ENCODE assay signal across 28 cellular contexts in genomic region chr6:154301086-154301625, GRCh38. TPM values are rescaled to one million over a fixed set of nuclear protein-coding genes. Genes with fewer than 3 reads are reported as not detected.
DNase-seq lines count a peak whose midpoint lies in the region; TF ChIP-seq lines count a peak whose summit lies in the region.
"Had no signal": no experiment of that assay in that cellular context is flagged by ENCODE, and none has a peak within 500 bp of the region (broad histone marks: within the 10 kb centered on the region; RNA-seq: fewer than 3 reads in every experiment).

No MANE protein-coding gene starts in this region.

- no peaks in the 10 kb centered on the region for H3K9me3 ChIP-seq in mesenchymal stem cell (ENCODE audit: control insufficient read depth, low read length)
- H3K9me3 ChIP-seq: heart left ventricle, ovary had no signal

- DNase-seq in A172 (ENCODE audit: low spot score) (peak; percentile 11), EL (peak; percentile 67), amniotic epithelial cell (ENCODE audit: low read depth) (peak; percentile 56), mesenchymal stem cell (peak; percentile 32), dorsolateral prefrontal cortex (no peak), NCI-H1417 (lab: John Stamatoyannopoulos, UW) (no peak), medulla oblongata (ENCODE audit: extremely low spot score) (no peak), head of caudate nucleus (no peak)
- DNase-seq: activated CD4-positive, alpha-beta T cell treated with anti-CD3 and anti-CD28 coated beads, Interleukin-2, amount 50 U/mL, for 1 hour; activated effector memory CD4-positive, alpha-beta T cell treated with Interleukin-2 at 50 U/mL for 16 hours; activated naive CD8-positive, alpha-beta T cell treated with anti-CD3 and anti-CD28 coated beads for 36 hours; activated T-cell treated with anti-CD3 and anti-CD28 coated beads, Interleukin-2, amount 50 U/mL, for 1 hour; aorta; caudate nucleus; DMS 273 treated with DMSO at 0.1 percent for 48 hours; effector memory CD8-positive, alpha-beta T cell; foreskin keratinocyte; H9; heart left ventricle; NCI-H1092; NCI-H1694 treated with DMSO at 0.1 percent for 48 hours; NCI-H446 treated with DMSO at 0.1 percent for 48 hours; NCI-H774; ovary; stimulated activated CD4-positive, alpha-beta T cell treated with anti-CD3 and anti-CD28 coated beads, Interleukin-1b, Interleukin-23, amount 100 ng/mL, for 48 hours; stimulated activated naive CD4-positive, alpha-beta T cell treated with Interleukin-2 at 50 U/mL for 16 hours had no signal

- no peak overlapping the region for H3K23ac ChIP-seq in mesenchymal stem cell (ENCODE audit: low read length in 2 of 2)

- H2BK5ac ChIP-seq in mesenchymal stem cell (ENCODE audit: low read depth, low read length, poor library complexity, severe bottlenecking): no peak overlapping the region

- H3K36me3 ChIP-seq in mesenchymal stem cell (ENCODE audit: control insufficient read depth in 1 of 2, insufficient read depth in 2 of 2, low read depth in 1 of 2, low read length in 2 of 2): no peaks in the 10 kb centered on the region
- H3K36me3 ChIP-seq: heart left ventricle, ovary had no signal

- H3K27me3 ChIP-seq in mesenchymal stem cell (ENCODE audit: control insufficient read depth in 1 of 2, insufficient read depth in 1 of 2, low read length in 2 of 2) (no peaks in the 10 kb centered on the region), dorsolateral prefrontal cortex (no peaks in the 10 kb centered on the region)
- H3K27me3 ChIP-seq: foreskin keratinocyte, heart left ventricle, ovary had no signal

- no peak overlapping the region for H3K14ac ChIP-seq in mesenchymal stem cell (ENCODE audit: low read length in 2 of 2)

- no peak overlapping the region for H2AK5ac ChIP-seq in mesenchymal stem cell (ENCODE audit: low read length, severe bottlenecking)

- H3K27ac ChIP-seq in mesenchymal stem cell (ENCODE audit: low read length, poor library complexity, severe bottlenecking) (peak overlapping the region; percentile 19), dorsolateral prefrontal cortex (no peak overlapping the region)
- H3K27ac ChIP-seq: coronary artery, foreskin keratinocyte, ovary had no signal

- H4K91ac ChIP-seq in mesenchymal stem cell (ENCODE audit: low read length): peak overlapping the region; percentile 75

- H3K18ac ChIP-seq in mesenchymal stem cell (ENCODE audit: low read depth in 1 of 2, low read length in 2 of 2): peak overlapping the region; percentile 6 to 70

- peaks cover 14% of the 10 kb centered on the region for H3K4me1 ChIP-seq in mesenchymal stem cell (ENCODE audit: control insufficient read depth, insufficient read depth, low read depth, low read length)

- no peak overlapping the region for H3K4me3 ChIP-seq in mesenchymal stem cell (ENCODE audit: insufficient read depth in 1 of 2, low read depth in 1 of 2, low read length in 2 of 2)
- H3K4me3 ChIP-seq in dorsolateral prefrontal cortex: no peak overlapping the region
- H3K4me3 ChIP-seq: coronary artery, heart left ventricle, ovary had no signal

- H2BK12ac ChIP-seq in mesenchymal stem cell (ENCODE audit: low read length in 2 of 2): peak overlapping the region; percentile 66 to 87

- WGBS in mesenchymal stem cell: 48% methylated on average over 3 of the region's 7 CpGs

- H3K4ac ChIP-seq in mesenchymal stem cell (ENCODE audit: low read depth in 1 of 2, low read length in 2 of 2): peak overlapping the region in 1 of 2 experiments; percentile 17

- TF ChIP-seq CTCF in dorsolateral prefrontal cortex (IDR thresholded peaks at IDR 0.05 in 54 of 56, conservative IDR thresholded peaks at IDR 0.05 in 2 of 56; ENCODE audit: low read depth in 1 of 56, partially characterized antibody in 56 of 56): no peak

- H3K79me1 ChIP-seq in mesenchymal stem cell (replicated peaks; ENCODE audit: low read length, poor library complexity, severe bottlenecking): no peaks in the 10 kb centered on the region

- H4K8ac ChIP-seq in mesenchymal stem cell (ENCODE audit: low read length): no peak overlapping the region

- no peak overlapping the region for H2AFZ ChIP-seq in mesenchymal stem cell (ENCODE audit: low read depth, low read length)

- no peak overlapping the region for H2BK15ac ChIP-seq in mesenchymal stem cell (ENCODE audit: low read depth, poor library complexity, severe bottlenecking)

- no peak overlapping the region for H3K9ac ChIP-seq in mesenchymal stem cell (ENCODE audit: low read length)

- peak overlapping the region; percentile 27 for H2BK120ac ChIP-seq in mesenchymal stem cell (ENCODE audit: low read depth, low read length)

- intact Hi-C loops in dorsolateral prefrontal cortex (cut with DNase I): no loop called here
- intact Hi-C loops in head of caudate nucleus (cut with DNase I): no loop called here

- no peak overlapping the region for H3K4me2 ChIP-seq in mesenchymal stem cell (ENCODE audit: low read length, poor library complexity, severe bottlenecking)

RNA-seq across cellular contexts. Expression of gene IPCEF1, which starts 55.4 kb away (rescaled TPM):
- 0.17 and 0.47 TPM in 2 replicates for total RNA-seq in A172 (2014; rRNA removed; shearing (Covaris generic))
- 0.04 TPM for polyA plus RNA-seq in mesenchymal stem cell (2013, experiment 1 of 2)
- 0.07 TPM for polyA plus RNA-seq in mesenchymal stem cell (2013, experiment 2 of 2)
- 100 to 1,000 TPM in 83 of 120 experiments, 10 to 100 TPM in 37; 28.7 to 205 (median 114) TPM for total RNA-seq in dorsolateral prefrontal cortex
- total RNA-seq: foreskin keratinocyte, G401 had no signal
- polyA plus RNA-seq: foreskin keratinocyte had no signal

Comparison
In these comparisons a context has a peak if more than half of its experiments do, and no peak if none do; other contexts are left out.
1. DNase-seq: peak in A172 (single experiment), EL (single experiment), amniotic epithelial cell (single experiment) and mesenchymal stem cell (single experiment); none in dorsolateral prefrontal cortex (0 of 10), NCI-H1417 (0 of 3), medulla oblongata (single experiment) and head of caudate nucleus (0 of 42).
2. RNA of gene IPCEF1, which starts 55.4 kb away (total RNA-seq): 28.7 to 205 TPM in dorsolateral prefrontal cortex; 0.17 to 0.47 TPM in A172; every median in the first group is over 10 times any median in the second.